3 cellular contexts compared by ENCODE assay signal in the genomic region with DNA sequence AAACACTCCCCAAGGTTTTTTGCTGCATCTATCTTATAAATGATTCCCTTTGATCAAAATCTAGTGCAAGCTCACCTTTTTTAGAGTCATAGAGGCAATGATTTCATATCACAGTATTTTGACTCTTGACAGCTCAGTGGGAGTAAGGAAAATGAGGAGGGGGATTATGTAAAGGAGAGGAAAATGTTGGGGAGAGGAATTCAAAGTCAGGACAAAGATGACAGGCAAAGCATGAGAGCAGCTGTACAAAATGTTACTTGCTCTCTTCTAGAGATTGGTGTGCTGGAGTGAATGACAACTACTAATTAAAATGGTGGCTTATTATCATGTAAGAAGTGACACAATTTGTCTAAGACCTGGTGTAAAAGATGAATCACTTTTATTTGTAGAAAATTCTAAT.
"Had no signal": no experiment of that assay in that cellular context is flagged by ENCODE, and none has a peak within 500 bp of the region (broad histone marks: within the 10 kb centered on the region; RNA-seq: fewer than 3 reads in every experiment).

No MANE protein-coding gene starts in this region.

- ATAC-seq: GM12878 had no signal

- DNase-seq: GDM1, GF-D8 had no signal
